In the genomic region with DNA sequence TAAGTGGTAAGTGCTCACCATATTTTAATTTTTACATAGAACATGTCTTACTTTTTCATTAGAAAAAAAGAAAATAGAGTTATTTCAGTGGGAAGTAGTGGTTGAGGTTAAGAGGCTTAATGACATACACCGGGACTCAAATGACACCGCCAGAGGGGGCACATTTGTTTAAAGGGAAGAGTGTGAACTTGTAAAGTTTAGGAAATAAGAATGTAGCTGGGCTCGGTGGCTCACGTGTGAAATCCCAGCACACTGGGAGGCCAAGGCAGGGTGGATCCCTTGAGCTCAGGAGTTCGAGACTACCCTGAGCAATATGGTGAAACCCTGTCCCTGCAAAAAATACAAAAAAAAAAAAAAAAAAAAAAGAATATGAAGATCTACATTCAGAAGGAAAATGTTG, we compare ENCODE assay signal across 17 cellular contexts. TPM values are rescaled to one million over a fixed set of nuclear protein-coding genes. Genes with fewer than 3 reads are reported as not detected.
DNase-seq lines count a peak whose midpoint lies in the region; ATAC-seq and TF ChIP-seq lines count a peak whose summit lies in the region.
"Had no signal": no experiment of that assay in that cellular context is flagged by ENCODE, and none has a peak within 500 bp of the region (broad histone marks: within the 10 kb centered on the region; RNA-seq: fewer than 3 reads in every experiment).

No MANE protein-coding gene starts in this region.

- H3K4me2 ChIP-seq in Loucy (ENCODE audit: low read depth, low read length, poor library complexity, severe bottlenecking): peak overlapping the region; percentile 59

- H3K27me3 Mint-ChIP-seq in activated CD4-positive, alpha-beta T cell treated with anti-CD3 and anti-CD28 coated beads for 36 hours: no peaks in the 10 kb centered on the region
- H3K27me3 Mint-ChIP-seq in activated naive CD8-positive, alpha-beta T cell: no peaks in the 10 kb centered on the region
- no peaks in the 10 kb centered on the region for H3K27me3 Mint-ChIP-seq in neural crest cell (ENCODE audit: low read depth)
- H3K27me3 Mint-ChIP-seq: dendritic cell treated with granulocyte-macrophage colony-stimulating factor and Interleukin-4, amounts not matched to agents 40 ng/mL and 50 ng/mL, for 4 days had no signal

- H3K36me3 ChIP-seq in Loucy (ENCODE audit: insufficient read depth, low read length): no peaks in the 10 kb centered on the region
- H3K36me3 ChIP-seq: heart left ventricle, WERI-Rb-1 had no signal

- no peak overlapping the region for H2AFZ ChIP-seq in Loucy (ENCODE audit: low read length)

- no peak for ATAC-seq in activated CD4-positive, alpha-beta T cell treated with anti-CD3 and anti-CD28 coated beads for 36 hours
- ATAC-seq in GM21717 (IDR thresholded peaks at IDR 0.05; ENCODE audit: unreplicated experiment): no peak
- ATAC-seq: activated T-cell treated with anti-CD3 and anti-CD28 coated beads, Interleukin-2, amount 50 U/mL, for 4 hours; esophagus mucosa; heart left ventricle had no signal

- peaks cover 82% of the 10 kb centered on the region for H3K4me1 ChIP-seq in Loucy (ENCODE audit: insufficient read depth, low read length, poor library complexity, severe bottlenecking)

- peaks cover 45% of the 10 kb centered on the region for H3K36me3 Mint-ChIP-seq in activated CD4-positive, alpha-beta T cell treated with anti-CD3 and anti-CD28 coated beads for 36 hours (ENCODE audit: low read depth)
- peaks cover 9% of the 10 kb centered on the region for H3K36me3 Mint-ChIP-seq in activated naive CD8-positive, alpha-beta T cell
- H3K36me3 Mint-ChIP-seq in neural crest cell (ENCODE audit: low read depth): no peaks in the 10 kb centered on the region

- H3K4me3 Mint-ChIP-seq in activated CD4-positive, alpha-beta T cell treated with anti-CD3 and anti-CD28 coated beads for 36 hours: peak overlapping the region; percentile 6
- peak overlapping the region; percentile 27 for H3K4me3 Mint-ChIP-seq in activated naive CD8-positive, alpha-beta T cell
- no peak overlapping the region for H3K4me3 Mint-ChIP-seq in neural crest cell
- H3K4me3 Mint-ChIP-seq: activated T-cell treated with anti-CD3 and anti-CD28 coated beads, Interleukin-2, amount 50 U/mL, for 4 hours; dendritic cell treated with granulocyte-macrophage colony-stimulating factor and Interleukin-4, amounts not matched to agents 40 ng/mL and 50 ng/mL, for 4 days had no signal

- H3K9me2 ChIP-seq in Loucy (replicated peaks; ENCODE audit: low read depth, low read length): no peaks in the 10 kb centered on the region

- H3K27me3 ChIP-seq in Loucy (ENCODE audit: insufficient read depth, low read length, poor library complexity, severe bottlenecking): no peaks in the 10 kb centered on the region
- H3K27me3 ChIP-seq: heart left ventricle had no signal

- no peak overlapping the region for H3K4me3 ChIP-seq in Loucy (ENCODE audit: low read length, poor library complexity, severe bottlenecking)
- H3K4me3 ChIP-seq: heart left ventricle, SK-N-MC had no signal

- no peaks in the 10 kb centered on the region for H4K20me1 ChIP-seq in Loucy (ENCODE audit: insufficient read depth, low read length, poor library complexity, severe bottlenecking)

- no peak for DNase-seq in activated CD4-positive, alpha-beta T cell treated with anti-CD3 and anti-CD28 coated beads for 36 hours
- DNase-seq in activated CD4-positive, alpha-beta T cell treated with anti-CD3 and anti-CD28 coated beads, Interleukin-2, amount 50 U/mL, for 4 hours: no peak
- DNase-seq in neural crest cell (ENCODE audit: low read depth, low spot score): no peak
- DNase-seq in middle frontal gyrus (ENCODE audit: extremely low spot score, low spot score): no peak
- no peak for DNase-seq in SHP77 treated with DMSO at 0.1 percent for 48 hours (lab: John Stamatoyannopoulos, UW)
- DNase-seq: activated T-cell treated with anti-CD3 and anti-CD28 coated beads, Interleukin-2, amount 50 U/mL, for 4 hours; heart left ventricle; NCI-H1694; NCI-H446; substantia nigra; WERI-Rb-1 had no signal

- H3K79me2 ChIP-seq in Loucy (ENCODE audit: insufficient read depth, low read length): peaks cover 72% of the 10 kb centered on the region

- CTCF ChIA-PET in activated CD4-positive, alpha-beta T cell treated with anti-CD3 and anti-CD28 coated beads for 36 hours (lab: Charles Lee): interaction anchor here (0.6 to 2.4 kb wide), 14 partner anchors 9 to 290 kb away, joined by 3 to 13 read pairs (median 4); no protein-coding TSS in a partner anchor

- H3K27ac Mint-ChIP-seq in activated CD4-positive, alpha-beta T cell treated with anti-CD3 and anti-CD28 coated beads for 36 hours: peak overlapping the region; percentile 87
- peak overlapping the region; percentile 92 for H3K27ac Mint-ChIP-seq in activated naive CD8-positive, alpha-beta T cell
- no peak overlapping the region for H3K27ac Mint-ChIP-seq in neural crest cell (ENCODE audit: unreplicated experiment)
- H3K27ac Mint-ChIP-seq: dendritic cell treated with granulocyte-macrophage colony-stimulating factor and Interleukin-4, amounts not matched to agents 40 ng/mL and 50 ng/mL, for 4 days had no signal

- no peaks in the 10 kb centered on the region for H3K9me3 ChIP-seq in Loucy (ENCODE audit: insufficient read depth, low read depth, low read length)
- H3K9me3 ChIP-seq: heart left ventricle had no signal

- H3F3A ChIP-seq in Loucy (ENCODE audit: low read depth): peaks cover 20% of the 10 kb centered on the region

- peak overlapping the region; percentile 50 for H3K9ac ChIP-seq in Loucy (ENCODE audit: low read depth, low read length, poor library complexity, severe bottlenecking)

- peaks cover 89% of the 10 kb centered on the region for H3K4me1 Mint-ChIP-seq in activated CD4-positive, alpha-beta T cell treated with anti-CD3 and anti-CD28 coated beads for 36 hours
- H3K4me1 Mint-ChIP-seq in activated naive CD8-positive, alpha-beta T cell (ENCODE audit: low read depth): peaks cover 92% of the 10 kb centered on the region
- H3K4me1 Mint-ChIP-seq in neural crest cell: no peaks in the 10 kb centered on the region

- intact Hi-C loops in activated CD4-positive, alpha-beta T cell treated with anti-CD3 and anti-CD28 coated beads for 36 hours (cut with DNase I, micrococcal nuclease): no loop called here

- POLR2A ChIA-PET in activated CD4-positive, alpha-beta T cell treated with anti-CD3 and anti-CD28 coated beads for 36 hours (lab: Charles Lee): interaction anchor here (0.5 to 1.1 kb wide), 3 partner anchors 47 to 59 kb away, joined by 3 to 5 read pairs (median 4); no protein-coding TSS in a partner anchor

- TF ChIP-seq CTCF in Loucy (conservative IDR thresholded peaks at IDR 0.05; ENCODE audit: low read length) (no peak), neural crest cell (conservative IDR thresholded peaks at IDR 0.05) (peak; percentile 29)

- H3K9me3 Mint-ChIP-seq in activated CD4-positive, alpha-beta T cell treated with anti-CD3 and anti-CD28 coated beads for 36 hours (ENCODE audit: low read depth): no peaks in the 10 kb centered on the region
- no peaks in the 10 kb centered on the region for H3K9me3 Mint-ChIP-seq in activated naive CD8-positive, alpha-beta T cell (ENCODE audit: low read depth)
- no peaks in the 10 kb centered on the region for H3K9me3 Mint-ChIP-seq in neural crest cell
- H3K9me3 Mint-ChIP-seq: activated T-cell treated with anti-CD3 and anti-CD28 coated beads, Interleukin-2, amount 50 U/mL, for 4 hours; dendritic cell treated with granulocyte-macrophage colony-stimulating factor and Interleukin-4, amounts not matched to agents 40 ng/mL and 50 ng/mL, for 4 days had no signal

RNA-seq across cellular contexts. Expression of a gene that starts 43.4 kb away (rescaled TPM):
- total RNA-seq in activated CD4-positive, alpha-beta T cell treated with anti-CD3 and anti-CD28 coated beads for 36 hours: 100 to 1,000 TPM; 166 to 171 TPM
- total RNA-seq in neural crest cell: 8.6 and 10.8 TPM in 2 replicates

Comparison
In these comparisons a context has a peak if more than half of its experiments do, and no peak if none do; other contexts are left out.
1. RNA of a gene that starts 43.4 kb away (total RNA-seq): 166 to 171 TPM in activated CD4-positive, alpha-beta T cell treated with anti-CD3 and anti-CD28 coated beads for 36 hours; 8.6 to 10.8 TPM in neural crest cell; every median in the first group is over 10 times any median in the second.